ENCODE assay signal across 5 cellular contexts in genomic region chrX:149932150-149932549, GRCh38. TPM values are rescaled to one million over a fixed set of nuclear protein-coding genes. Genes with fewer than 3 reads are reported as not detected.
"Had no signal": no experiment of that assay in that cellular context is flagged by ENCODE, and none has a peak within 500 bp of the region (broad histone marks: within the 10 kb centered on the region; RNA-seq: fewer than 3 reads in every experiment).

No MANE protein-coding gene starts in this region.

RNA-seq across cellular contexts. Expression of gene HSFX4, which starts 2.8 kb away (rescaled TPM):
- total RNA-seq: GM23338, H1, H9, HT-29, IMR-90 had no signal
- polyA plus RNA-seq: GM23338, H1, IMR-90 had no signal

RNA-seq across cellular contexts. Expression of gene MAGEA8, which starts 51.2 kb away (rescaled TPM):
- total RNA-seq: GM23338, H1, H9, HT-29, IMR-90 had no signal
- polyA plus RNA-seq: GM23338, H1, IMR-90 had no signal
